10 cellular contexts compared by ENCODE assay signal in genomic region chr16:8863594-8864424, GRCh38. TPM values are rescaled to one million over a fixed set of nuclear protein-coding genes. Genes with fewer than 3 reads are reported as not detected.
DNase-seq lines count a peak whose midpoint lies in the region; ATAC-seq, FAIRE-seq and TF ChIP-seq lines count a peak whose summit lies in the region.
"Had no signal": no experiment of that assay in that cellular context is flagged by ENCODE, and none has a peak within 500 bp of the region (broad histone marks: within the 10 kb centered on the region; RNA-seq: fewer than 3 reads in every experiment).

No MANE protein-coding gene starts in this region.

- H3K9me2 ChIP-seq in Loucy (replicated peaks; ENCODE audit: low read depth, low read length), result no peaks in the 10 kb centered on the region

- peak overlapping the region; percentile 85 for H3K4me2 ChIP-seq in Loucy (ENCODE audit: low read depth, low read length, poor library complexity, severe bottlenecking)
- peak overlapping the region; percentile 45 to 58 for H3K4me2 ChIP-seq in H1 (ENCODE audit: insufficient read depth in 1 of 2, low read depth in 2 of 2, low read length in 2 of 2)

- H4K20me1 ChIP-seq in Loucy (ENCODE audit: insufficient read depth, low read length, poor library complexity, severe bottlenecking) (peaks cover 38% of the 10 kb centered on the region), H1 (replicated peaks in 1 of 2; ENCODE audit: control insufficient read depth in 1 of 2, insufficient read depth in 2 of 2, low read length in 2 of 2) (peaks cover 41 to 60% of the 10 kb centered on the region in 2 experiments)

- no peaks in the 10 kb centered on the region for H3F3A ChIP-seq in Loucy (ENCODE audit: low read depth)

- CTCF ChIA-PET in CD8-positive, alpha-beta T cell (lab: Charles Lee), result interaction anchor here (1.3 to 1.4 kb wide), 2 partner anchors 16 to 297 kb away, joined by 4 to 6 read pairs; no protein-coding TSS in a partner anchor
- CTCF ChIA-PET in H1 (lab: Charles Lee; ENCODE audit: partially characterized antibody), result interaction anchor here (0.6 to 10.5 kb wide), 9 partner anchors 10 to 144 kb away, joined by 3 to 90 read pairs (median 5); partner anchors contain the start of gene LITAFD
- CTCF ChIA-PET in naive thymus-derived CD4-positive, alpha-beta T cell (lab: Charles Lee), result interaction anchor here (0.9 to 1.3 kb wide), 2 partner anchors 11 to 17 kb away, joined by 5 to 8 read pairs; no protein-coding TSS in a partner anchor

- POLR2A ChIA-PET in CD8-positive, alpha-beta T cell (lab: Charles Lee), result no interaction called here
- POLR2A ChIA-PET in H1 (lab: Charles Lee; ENCODE audit: partially characterized antibody), result interaction anchor here (0.5 to 29.1 kb wide), 9 partner anchors 6 to 184 kb away, joined by 3 to 456 read pairs (median 3); partner anchors contain the start of genes CARHSP1, LITAFD, PMM2 and TMEM186
- POLR2A ChIA-PET in naive thymus-derived CD4-positive, alpha-beta T cell (lab: Charles Lee), result interaction anchor here (1.0 kb wide), 1 partner anchor 14 kb away, joined by 3 read pairs; no protein-coding TSS in a partner anchor

- peak overlapping the region; percentile 50 for H3K14ac ChIP-seq in H1 (ENCODE audit: insufficient read length)

- TF ChIP-seq POLR2A in H1 (IDR thresholded peaks at IDR 0.05; ENCODE audit: control extremely low read depth in 1 of 2, low read depth in 2 of 2, low read length in 2 of 2), result no peak; a peak in 1 of 3 replicates

- H3K27ac ChIP-seq in CD8-positive, alpha-beta T cell (ENCODE audit: low read depth, low read length), result no peak overlapping the region
- H3K27ac ChIP-seq in H1 (ENCODE audit: low read depth, low read length), result 0 out of 2 replicates have a peak overlapping the region, but pooled peaks have one; percentile 3
- no peak overlapping the region for H3K27ac ChIP-seq in naive thymus-derived CD4-positive, alpha-beta T cell (ENCODE audit: low read depth, low read length)

- H3K36me3 ChIP-seq in CD8-positive, alpha-beta T cell (ENCODE audit: insufficient read depth, low read length), result peaks cover 7% of the 10 kb centered on the region
- H3K36me3 ChIP-seq in Loucy (ENCODE audit: insufficient read depth, low read length), result peaks cover 3% of the 10 kb centered on the region; the same call in 1 of the 2 replicates
- peaks cover 3 to 30% (median 9%) of the 10 kb centered on the region in 4 experiments; a peak in 5 of 8 replicates for H3K36me3 ChIP-seq in H1 (ENCODE audit: control insufficient read depth in 2 of 4, insufficient read depth in 4 of 4, low read length in 3 of 4)
- peaks cover 0 to 6% (median 0%) of the 10 kb centered on the region in 3 experiments for H3K36me3 ChIP-seq in naive thymus-derived CD4-positive, alpha-beta T cell (ENCODE audit: control insufficient read depth in 2 of 3, insufficient read depth in 3 of 3, low read length in 3 of 3)

- no peak overlapping the region for H3K56ac ChIP-seq in H1 (replicated peaks; ENCODE audit: insufficient read length, low read depth, low read length)

- no peak overlapping the region for H2BK20ac ChIP-seq in H1 (ENCODE audit: low read length)

- intact Hi-C loops in CD8-positive, alpha-beta T cell (cut with DNase I, micrococcal nuclease), result no loop called here
- intact Hi-C loops in naive thymus-derived CD4-positive, alpha-beta T cell (cut with micrococcal nuclease), result no loop called here

- no peaks in the 10 kb centered on the region for H3K27me3 Mint-ChIP-seq in CD8-positive, alpha-beta T cell (ENCODE audit: low read depth)
- no peaks in the 10 kb centered on the region for H3K27me3 Mint-ChIP-seq in naive thymus-derived CD4-positive, alpha-beta T cell

- no peak for ATAC-seq in CD8-positive, alpha-beta T cell
- ATAC-seq in naive thymus-derived CD4-positive, alpha-beta T cell, result no peak
- ATAC-seq in HG03159 (IDR thresholded peaks at IDR 0.05; ENCODE audit: unreplicated experiment), result no peak

- peak overlapping the region; percentile 9 for H2BK15ac ChIP-seq in H1 (ENCODE audit: low read length)

- H2AFZ ChIP-seq in Loucy (ENCODE audit: low read length) (no peak overlapping the region), H1 (ENCODE audit: low read length) (no peak overlapping the region)

- peak overlapping the region; percentile 5; the same call in 1 of the 2 replicates for H2AK5ac ChIP-seq in H1 (ENCODE audit: low read depth, low read length)

- no peak for TF ChIP-seq EP300 in H1 (IDR thresholded peaks at IDR 0.05; ENCODE audit: borderline replicate concordance in 1 of 2, low read depth in 2 of 2, low read length in 2 of 2)

- H3K9ac ChIP-seq in Loucy (ENCODE audit: low read depth, low read length, poor library complexity, severe bottlenecking) (no peak overlapping the region), H1 (replicated peaks in 1 of 4; ENCODE audit: extremely low read depth in 1 of 4, low read depth in 3 of 4, low read length in 3 of 4) (peak overlapping the region in 1 of 4 experiments; percentile 28; a peak in 2 of 7 replicates)

- H3K18ac ChIP-seq in H1 (ENCODE audit: extremely low read depth, low read length), result no peak overlapping the region; the same call in 1 of the 2 replicates

- no peaks in the 10 kb centered on the region for H3K27me3 ChIP-seq in CD8-positive, alpha-beta T cell (ENCODE audit: insufficient read depth, low read length)
- H3K27me3 ChIP-seq in Loucy (ENCODE audit: insufficient read depth, low read length, poor library complexity, severe bottlenecking) (no peaks in the 10 kb centered on the region), H1 (replicated peaks in 1 of 4; ENCODE audit: control insufficient read depth in 3 of 4, extremely low read depth in 1 of 4, insufficient read depth in 3 of 4, low read length in 3 of 4) (no peaks in the 10 kb centered on the region)
- no peaks in the 10 kb centered on the region for H3K27me3 ChIP-seq in naive thymus-derived CD4-positive, alpha-beta T cell (ENCODE audit: control insufficient read depth in 2 of 2, insufficient read depth in 2 of 2, low read length in 2 of 2)

- peak overlapping the region; percentile 66 for H2BK5ac ChIP-seq in H1 (ENCODE audit: low read depth, low read length)

- TF ChIP-seq RAD21 in H1 (IDR thresholded peaks at IDR 0.05 in 1 of 2, conservative IDR thresholded peaks at IDR 0.05 in 1 of 2; ENCODE audit: low read depth in 2 of 2, low read length in 2 of 2), result no peak; a peak in 1 of 4 replicates

- no peak for DNase-seq in CD8-positive, alpha-beta T cell
- DNase-seq in H1 (ENCODE audit: low read depth in 1 of 2, low spot score in 2 of 2) (no peak), glomerular visceral epithelial cell (ENCODE audit: extremely low spot score) (no peak), GM13976 (ENCODE audit: low spot score) (no peak), COR-L47 (lab: John Stamatoyannopoulos, UW) (no peak)
- DNase-seq in naive thymus-derived CD4-positive, alpha-beta T cell, result no peak

- in situ Hi-C loops in GM13976 (cut with MboI; ENCODE audit: low sequenced_read_pairs, unreplicated experiment), result no loop called here

- H4K8ac ChIP-seq in H1 (ENCODE audit: extremely low read depth, insufficient read depth, low read length), result no peak overlapping the region; the same call in 1 of the 2 replicates

- peak overlapping the region; percentile 37 for H3K27ac Mint-ChIP-seq in CD8-positive, alpha-beta T cell
- peak overlapping the region in 7 of 9 donors; percentile 51 to 83 (median 59) for H3K27ac Mint-ChIP-seq in naive thymus-derived CD4-positive, alpha-beta T cell

- peaks cover 44% of the 10 kb centered on the region for H3K4me1 Mint-ChIP-seq in CD8-positive, alpha-beta T cell (ENCODE audit: low read depth)
- H3K4me1 Mint-ChIP-seq in naive thymus-derived CD4-positive, alpha-beta T cell, result peaks cover 17 to 48% (median 44%) of the 10 kb centered on the region in 7 donors

- H3K79me2 ChIP-seq in Loucy (ENCODE audit: insufficient read depth, low read length), result peaks cover 81% of the 10 kb centered on the region
- H3K79me2 ChIP-seq in H1 (ENCODE audit: control insufficient read depth in 1 of 2, insufficient read depth in 2 of 2, low read length in 2 of 2), result peaks cover 51 to 90% of the 10 kb centered on the region in 2 experiments

- no peak overlapping the region for H3K4me3 ChIP-seq in CD8-positive, alpha-beta T cell (ENCODE audit: low read depth, low read length)
- H3K4me3 ChIP-seq in Loucy (ENCODE audit: low read length, poor library complexity, severe bottlenecking) (no peak overlapping the region), H1 (ENCODE audit: extremely low read depth in 1 of 4, insufficient read depth in 2 of 4, low read depth in 3 of 4, low read length in 4 of 4) (peak overlapping the region in 1 of 4 experiments; percentile 2; a peak in 1 of 8 replicates)
- H3K4me3 ChIP-seq in naive thymus-derived CD4-positive, alpha-beta T cell (ENCODE audit: low read length), result no peak overlapping the region

- peaks cover 17% of the 10 kb centered on the region for H3K23me2 ChIP-seq in H1 (ENCODE audit: low read depth, low read length)

- peaks cover 38% of the 10 kb centered on the region for H3K79me1 ChIP-seq in H1 (ENCODE audit: low read depth, low read length)

- no peaks in the 10 kb centered on the region for H3K9me3 ChIP-seq in CD8-positive, alpha-beta T cell (ENCODE audit: low read length)
- H3K9me3 ChIP-seq in Loucy (ENCODE audit: insufficient read depth, low read depth, low read length) (no peaks in the 10 kb centered on the region), H1 (ENCODE audit: insufficient read depth in 2 of 2, low read depth in 1 of 2, low read length in 1 of 2) (no peaks in the 10 kb centered on the region)
- no peaks in the 10 kb centered on the region for H3K9me3 ChIP-seq in naive thymus-derived CD4-positive, alpha-beta T cell (ENCODE audit: control insufficient read depth in 2 of 3, low read length in 3 of 3)

- FAIRE-seq in H1 (lab: Jason Lieb, UNC), result no peak
- FAIRE-seq: TTC549 had no signal

- peak overlapping the region; percentile 73 for H3K4ac ChIP-seq in H1 (replicated peaks; ENCODE audit: insufficient read length, low read depth, low read length)

- no peak overlapping the region for H3K23ac ChIP-seq in H1 (ENCODE audit: insufficient read length)

- 87% methylated on average over 17 of the region's 17 CpGs; no CpG with 5 or more reads in 1 of the 2 experiments for WGBS in H1 (ENCODE audit: extremely low coverage in 1 of 2, insufficient coverage in 1 of 2, insufficient read length in 1 of 2, insufficient replicate concordance in 2 of 2, low coverage in 1 of 2, low lambda C conversion rate in 2 of 2, missing lambda C conversion rate in 1 of 2), 2 experiments

- peak overlapping the region; percentile 20; the same call in 1 of the 2 replicates for H2BK12ac ChIP-seq in H1 (ENCODE audit: low read depth, low read length)

- no peak overlapping the region for H4K5ac ChIP-seq in H1 (ENCODE audit: insufficient read length, low read depth, low read length)

- TF ChIP-seq CTCF in CD8-positive, alpha-beta T cell (IDR thresholded peaks at IDR 0.05), result no peak
- TF ChIP-seq CTCF in Loucy (conservative IDR thresholded peaks at IDR 0.05; ENCODE audit: low read length) (no peak), H1 (IDR thresholded peaks at IDR 0.05; ENCODE audit: control extremely low read depth in 1 of 3, insufficient read depth in 1 of 3, low read depth in 1 of 3, low read length in 3 of 3) (no peak), GM13976 (IDR thresholded peaks at IDR 0.05; ENCODE audit: borderline replicate concordance, control extremely low read depth, extremely low read depth, insufficient read depth, missing control alignments) (no peak)

- H3K9me3 Mint-ChIP-seq in CD8-positive, alpha-beta T cell, result no peaks in the 10 kb centered on the region
- no peaks in the 10 kb centered on the region for H3K9me3 Mint-ChIP-seq in naive thymus-derived CD4-positive, alpha-beta T cell

- peak overlapping the region; percentile 50 for H4K91ac ChIP-seq in H1 (replicated peaks; ENCODE audit: insufficient read length, low read length)

- H3K4me3 Mint-ChIP-seq in CD8-positive, alpha-beta T cell, result no peak overlapping the region
- H3K4me3 Mint-ChIP-seq in naive thymus-derived CD4-positive, alpha-beta T cell, result peak overlapping the region in 2 of 10 donors; percentile 12 to 78

- peaks cover 18% of the 10 kb centered on the region for H3K36me3 Mint-ChIP-seq in CD8-positive, alpha-beta T cell
- peaks cover 0 to 3% (median 0%) of the 10 kb centered on the region in 5 donors for H3K36me3 Mint-ChIP-seq in naive thymus-derived CD4-positive, alpha-beta T cell

- H3K4me1 ChIP-seq in CD8-positive, alpha-beta T cell (ENCODE audit: insufficient read depth, low read length), result peaks cover 35% of the 10 kb centered on the region
- peaks cover 7% of the 10 kb centered on the region for H3K4me1 ChIP-seq in Loucy (ENCODE audit: insufficient read depth, low read length, poor library complexity, severe bottlenecking)
- peaks cover 22 to 47% (median 34%) of the 10 kb centered on the region in 4 experiments for H3K4me1 ChIP-seq in H1 (replicated peaks in 1 of 4; ENCODE audit: control insufficient read depth in 3 of 4, insufficient read depth in 4 of 4, low read length in 3 of 4)
- peaks cover 0 to 6% of the 10 kb centered on the region in 2 donors for H3K4me1 ChIP-seq in naive thymus-derived CD4-positive, alpha-beta T cell (ENCODE audit: control insufficient read depth in 2 of 2, insufficient read depth in 2 of 2, low read length in 2 of 2)

- H2BK120ac ChIP-seq in H1 (replicated peaks; ENCODE audit: low read depth, low read length), result peak overlapping the region; percentile 3

RNA-seq across cellular contexts. Expression of gene CARHSP1, which starts 5.0 kb away (rescaled TPM):
- 10 to 100 TPM; 28.0 to 33.3 TPM for total RNA-seq in CD8-positive, alpha-beta T cell
- total RNA-seq in H1 (2021; fragmentation: NEBNext Ultra II Directional; extraction: Animal tissue kit (Norgen Biotek cat#: 25700)), result 300 and 326 TPM in 2 replicates
- polyA plus RNA-seq in H1 (2011; rRNA removed), result 292 and 364 TPM in 2 replicates
- polyA plus RNA-seq in H1 (2011; cell fraction: cytosol; rRNA removed), result 283 TPM
- 318 TPM for polyA plus RNA-seq in H1 (2011; cell fraction: nucleus; rRNA removed)
- polyA plus RNA-seq in H1 (2012, experiment 1 of 2), result 259 to 418 TPM (median 380 TPM) in 4 replicates
- 407 TPM for polyA plus RNA-seq in H1 (2012, experiment 2 of 2)
- polyA plus RNA-seq in H1 (2013, experiment 1 of 2), result 117 TPM
- 115 TPM for polyA plus RNA-seq in H1 (2013, experiment 2 of 2)
- 252 and 270 TPM in 2 replicates for polyA minus RNA-seq in H1 (2011; rRNA and poly(A)+ RNA removed)
- polyA minus RNA-seq in H1 (2011; cell fraction: cytosol; rRNA and poly(A)+ RNA removed), result 191 TPM
- 137 TPM for polyA minus RNA-seq in H1 (2011; cell fraction: nucleus; rRNA and poly(A)+ RNA removed)
- total RNA-seq in naive thymus-derived CD4-positive, alpha-beta T cell, result 100 to 1,000 TPM in 1 of 5 experiments, 10 to 100 TPM in 4; 29.6 to 123 (median 39.9) TPM
- polyA plus RNA-seq in naive thymus-derived CD4-positive, alpha-beta T cell, result 10 to 100 TPM; 24.9 to 32.7 TPM

RNA-seq across cellular contexts. Expression of gene LITAFD, which starts 18.3 kb away (rescaled TPM):
- total RNA-seq in CD8-positive, alpha-beta T cell, result not detected
- not detected in 2 replicates for total RNA-seq in H1 (2021; fragmentation: NEBNext Ultra II Directional; extraction: Animal tissue kit (Norgen Biotek cat#: 25700))
- polyA plus RNA-seq in H1 (2011; rRNA removed), result not detected in 2 replicates
- polyA plus RNA-seq in H1 (2011; cell fraction: cytosol; rRNA removed), result not detected
- polyA plus RNA-seq in H1 (2011; cell fraction: nucleus; rRNA removed), result not detected
- polyA plus RNA-seq in H1 (2012, experiment 1 of 2), result not detected in 4 replicates
- polyA plus RNA-seq in H1 (2012, experiment 2 of 2), result not detected
- polyA plus RNA-seq in H1 (2013, experiment 1 of 2), result not detected
- not detected for polyA plus RNA-seq in H1 (2013, experiment 2 of 2)
- not detected in 2 replicates for polyA minus RNA-seq in H1 (2011; rRNA and poly(A)+ RNA removed)
- not detected for polyA minus RNA-seq in H1 (2011; cell fraction: cytosol; rRNA and poly(A)+ RNA removed)
- not detected for polyA minus RNA-seq in H1 (2011; cell fraction: nucleus; rRNA and poly(A)+ RNA removed)
- total RNA-seq in naive thymus-derived CD4-positive, alpha-beta T cell, result not detected
- not detected for polyA plus RNA-seq in naive thymus-derived CD4-positive, alpha-beta T cell
- total RNA-seq: urinary bladder had no signal
- polyA plus RNA-seq: urinary bladder had no signal
